Comparison of ENCODE assay signal across 22 cellular contexts in genomic region chr13:51794959-51795358, GRCh38. TPM values are rescaled to one million over a fixed set of nuclear protein-coding genes. Genes with fewer than 3 reads are reported as not detected.
DNase-seq lines count a peak whose midpoint lies in the region; ATAC-seq and FAIRE-seq lines count a peak whose summit lies in the region.
"Had no signal": no experiment of that assay in that cellular context is flagged by ENCODE, and none has a peak within 500 bp of the region (broad histone marks: within the 10 kb centered on the region; RNA-seq: fewer than 3 reads in every experiment).

No MANE protein-coding gene starts in this region.

- FAIRE-seq in urothelium cell line (lab: Jason Lieb, UNC), result no peak
- FAIRE-seq: TTC549 had no signal

- peak overlapping the region; percentile 23 to 52 for H3K27ac Mint-ChIP-seq in stimulated activated naive CD8-positive, alpha-beta T cell treated with anti-CD3 and anti-CD28 coated beads, Interleukin-15, amount 100 ng/mL, for 72 hours
- H3K27ac Mint-ChIP-seq: activated CD4-positive, alpha-beta T cell treated with anti-CD3 and anti-CD28 coated beads, Interleukin-2, amount 10 ng/mL, durations not matched to agents 7 days and 5 days; CD8-positive, alpha-beta T cell had no signal

- no peaks in the 10 kb centered on the region for H3K9me3 Mint-ChIP-seq in stimulated activated naive CD8-positive, alpha-beta T cell treated with anti-CD3 and anti-CD28 coated beads, Interleukin-15, amount 100 ng/mL, for 72 hours
- H3K9me3 Mint-ChIP-seq: activated CD4-positive, alpha-beta T cell treated with anti-CD3 and anti-CD28 coated beads, Interleukin-2, amount 10 ng/mL, durations not matched to agents 7 days and 5 days; CD8-positive, alpha-beta T cell had no signal

- intact Hi-C loops in left ventricle myocardium superior (cut with micrococcal nuclease), result no loop called here

- no peaks in the 10 kb centered on the region for H3K27me3 Mint-ChIP-seq in stimulated activated naive CD8-positive, alpha-beta T cell treated with anti-CD3 and anti-CD28 coated beads, Interleukin-15, amount 100 ng/mL, for 72 hours
- H3K27me3 Mint-ChIP-seq: activated CD4-positive, alpha-beta T cell treated with anti-CD3 and anti-CD28 coated beads, Interleukin-2, amount 10 ng/mL, durations not matched to agents 7 days and 5 days had no signal

- no peak for DNase-seq in stimulated activated naive CD8-positive, alpha-beta T cell treated with anti-CD3 and anti-CD28 coated beads, Interleukin-15, amount 100 ng/mL, for 72 hours
- no peak for DNase-seq in stimulated activated naive CD8-positive, alpha-beta T cell treated with anti-CD3 and anti-CD28 coated beads, Interleukin-15, Interleukin-2, amounts not matched to agents 100 U/mL and 50 U/mL, for 24 hours
- DNase-seq in NCI-H69 (lab: John Stamatoyannopoulos, UW) (peak; percentile 84), mesenteric fat pad (ENCODE audit: low spot score) (peak; percentile 37), occipital lobe (lab: John Stamatoyannopoulos, UW) (no peak), NCI-H2081 (lab: John Stamatoyannopoulos, UW) (no peak), urothelium cell line (ENCODE audit: low spot score) (no peak), left ventricle myocardium superior (no peak)
- DNase-seq: activated CD4-positive, alpha-beta T cell treated with anti-CD3 and anti-CD28 coated beads, Interleukin-2, amount 10 ng/mL, durations not matched to agents 7 days and 5 days; activated CD8-positive, alpha-beta memory T cell treated with anti-CD3 and anti-CD28 coated beads, Interleukin-2, amount 50 U/mL, for 4 hours; activated effector memory CD4-positive, alpha-beta T cell treated with Interleukin-2 at 50 U/mL for 16 hours; CD8-positive, alpha-beta T cell; foreskin fibroblast; H7; NCI-H2081 treated with DMSO at 0.1 percent for 48 hours; NCI-H748 treated with DMSO at 0.1 percent for 48 hours; PC-3; SHP77 treated with DMSO at 0.1 percent for 48 hours; stimulated activated CD8-positive, alpha-beta memory T cell treated with anti-CD3 and anti-CD28 coated beads, Interleukin-4, amount 100 ng/mL, for 48 hours had no signal

- peaks cover 38% of the 10 kb centered on the region for H3K4me1 Mint-ChIP-seq in stimulated activated naive CD8-positive, alpha-beta T cell treated with anti-CD3 and anti-CD28 coated beads, Interleukin-15, amount 100 ng/mL, for 72 hours

- no peak overlapping the region for H3K4me3 Mint-ChIP-seq in stimulated activated naive CD8-positive, alpha-beta T cell treated with anti-CD3 and anti-CD28 coated beads, Interleukin-15, amount 100 ng/mL, for 72 hours
- H3K4me3 Mint-ChIP-seq: activated CD4-positive, alpha-beta T cell treated with anti-CD3 and anti-CD28 coated beads, Interleukin-2, amount 10 ng/mL, durations not matched to agents 7 days and 5 days; CD8-positive, alpha-beta T cell had no signal

- ATAC-seq in stimulated activated naive CD8-positive, alpha-beta T cell treated with anti-CD3 and anti-CD28 coated beads, Interleukin-15, amount 100 ng/mL, for 72 hours, result no peak
- no peak for ATAC-seq in stimulated activated naive CD8-positive, alpha-beta T cell treated with anti-CD3 and anti-CD28 coated beads, Interleukin-15, Interleukin-2, amounts not matched to agents 100 U/mL and 50 U/mL, for 24 hours
- no peak for ATAC-seq in left ventricle myocardium superior
- ATAC-seq: CD8-positive, alpha-beta T cell; PC-3; right cardiac atrium had no signal

RNA-seq across cellular contexts. Expression of gene DHRS12, which starts 9.0 kb away (rescaled TPM):
- total RNA-seq in mesenteric fat pad (14.8 TPM), occipital lobe (5.6 TPM), left ventricle myocardium superior (11.6 TPM)

RNA-seq across cellular contexts. Expression of gene TMEM272, which starts 50.0 kb away (rescaled TPM):
- total RNA-seq in mesenteric fat pad (0.32 TPM), occipital lobe (0.16 TPM), left ventricle myocardium superior (0.55 TPM)
- total RNA-seq: dermis microvascular lymphatic vessel endothelial cell, H7 had no signal

Comparison
In these comparisons a context has a peak if more than half of its experiments do, and no peak if none do; other contexts are left out.
1. DNase-seq: peak in NCI-H69 (single experiment) and mesenteric fat pad (single experiment); none in stimulated activated naive CD8-positive, alpha-beta T cell treated with anti-CD3 and anti-CD28 coated beads, Interleukin-15, amount 100 ng/mL, for 72 hours (0 of 2), stimulated activated naive CD8-positive, alpha-beta T cell treated with anti-CD3 and anti-CD28 coated beads, Interleukin-15, Interleukin-2, amounts not matched to agents 100 U/mL and 50 U/mL, for 24 hours (single experiment), occipital lobe (single experiment), NCI-H2081 (0 of 2), urothelium cell line (single experiment) and left ventricle myocardium superior (single experiment).